In genomic region chr3:54892168-54892567, GRCh38 we compare ENCODE assay signal across 18 cellular contexts. TPM values are rescaled to one million over a fixed set of nuclear protein-coding genes. Genes with fewer than 3 reads are reported as not detected.
A peak's percentile ranks its signal among the peaks of the same experiment; 100 is the strongest.
DNase-seq lines count a peak whose midpoint lies in the region; ATAC-seq and TF ChIP-seq lines count a peak whose summit lies in the region.
"Had no signal": no experiment of that assay in that cellular context is flagged by ENCODE, and none has a peak within 500 bp of the region (broad histone marks: within the 10 kb centered on the region; RNA-seq: fewer than 3 reads in every experiment).

No MANE protein-coding gene starts in this region.

- POLR2A ChIA-PET in RWPE1 (lab: Yijun Ruan, JAX; ENCODE audit: low non-redundant PET), result no interaction called here

- CTCF ChIA-PET in RWPE1 (lab: Yijun Ruan, JAX), result interaction anchor here (0.6 to 1.1 kb wide), 2 partner anchors 528 to 751 kb away, joined by 3 read pairs; no protein-coding TSS in a partner anchor

- H3K36me3 Mint-ChIP-seq in endodermal cell (ENCODE audit: low read depth), result no peaks in the 10 kb centered on the region
- H3K36me3 Mint-ChIP-seq in osteocyte (ENCODE audit: unreplicated experiment), result no peaks in the 10 kb centered on the region
- H3K36me3 Mint-ChIP-seq in type B pancreatic cell, result peaks cover 8% of the 10 kb centered on the region
- H3K36me3 Mint-ChIP-seq: neural progenitor cell had no signal

- no peak overlapping the region for H3K9ac ChIP-seq in endodermal cell (ENCODE audit: extremely low read depth, low read length, poor library complexity, severe bottlenecking)
- H3K9ac ChIP-seq: neural progenitor cell had no signal

- H3K4me3 ChIP-seq in endodermal cell (ENCODE audit: low read length) (no peak overlapping the region), mucosa of descending colon (no peak overlapping the region)
- H3K4me3 ChIP-seq: neural progenitor cell, right atrium auricular region had no signal

- WGBS in endodermal cell (ENCODE audit: insufficient coverage in 1 of 2, insufficient read length in 1 of 2), 2 experiments, result 88% methylated on average over 2 of the region's 2 CpGs; no CpG with 5 or more reads in 1 of the 2 experiments

- H3K36me3 ChIP-seq in endodermal cell (ENCODE audit: control insufficient read depth, insufficient read depth, low read length), result no peaks in the 10 kb centered on the region
- H3K36me3 ChIP-seq in mucosa of descending colon (ENCODE audit: low read depth), result no peaks in the 10 kb centered on the region
- H3K36me3 ChIP-seq: neural progenitor cell, right atrium auricular region had no signal

- H3K27me3 ChIP-seq in endodermal cell (ENCODE audit: control insufficient read depth, insufficient read depth, low read length, poor library complexity, severe bottlenecking), result peaks cover 26% of the 10 kb centered on the region
- H3K27me3 ChIP-seq: neural progenitor cell, right atrium auricular region had no signal

- DNase-seq in RWPE1 (ENCODE audit: low spot score) (no peak), endodermal cell (peak; percentile 67), osteocyte (ENCODE audit: extremely low spot score, unreplicated experiment) (no peak), type B pancreatic cell (ENCODE audit: extremely low spot score, unreplicated experiment) (no peak), mucosa of descending colon (no peak), NOMO-1 treated with dmso at 0.1 percent for 144 hours (lab: John Stamatoyannopoulos, UW; ENCODE audit: unreplicated experiment) (no peak), DMS53 treated with DMSO at 0.1 percent for 48 hours (lab: John Stamatoyannopoulos, UW; ENCODE audit: unreplicated experiment) (no peak)
- DNase-seq: activated CD4-positive, alpha-beta T cell treated with anti-CD3 and anti-CD28 coated beads for 1 hour; NCI-H1417 treated with DMSO at 0.1 percent for 48 hours; stimulated activated CD4-positive, alpha-beta T cell treated with anti-CD3 and anti-CD28 coated beads, Interleukin-1b, Interleukin-23, amount 100 ng/mL, for 48 hours had no signal

- ATAC-seq in mucosa of descending colon, result no peak
- ATAC-seq: activated T-helper 17 cell treated with anti-CD3 and anti-CD28 coated beads, Interleukin-2, amount 50 U/mL, for 72 hours had no signal

- no peak overlapping the region for H3K27ac Mint-ChIP-seq in endodermal cell
- peak overlapping the region; percentile 95 for H3K27ac Mint-ChIP-seq in osteocyte (ENCODE audit: unreplicated experiment)
- peak overlapping the region; percentile 98 for H3K27ac Mint-ChIP-seq in type B pancreatic cell
- H3K27ac Mint-ChIP-seq: activated T-helper 17 cell treated with anti-CD3 and anti-CD28 coated beads, Interleukin-2, amount 50 U/mL, for 72 hours had no signal

- H3K27ac ChIP-seq in RWPE1 (peak overlapping the region; percentile 93), endodermal cell (ENCODE audit: low read depth, low read length) (no peak overlapping the region)
- H3K27ac ChIP-seq: neural progenitor cell had no signal

- H3K4me1 ChIP-seq in endodermal cell (ENCODE audit: control insufficient read depth, insufficient read depth, low read length), result peaks cover 9% of the 10 kb centered on the region
- H3K4me1 ChIP-seq in mucosa of descending colon (ENCODE audit: low read depth), result peaks cover 7% of the 10 kb centered on the region
- H3K4me1 ChIP-seq: neural progenitor cell had no signal

- intact Hi-C loops in mucosa of descending colon (cut with DNase I, micrococcal nuclease), result no loop called here

- TF ChIP-seq CTCF in RWPE1 (conservative IDR thresholded peaks at IDR 0.05; ENCODE audit: low read depth) (no peak), endodermal cell (conservative IDR thresholded peaks at IDR 0.05) (no peak), osteocyte (IDR thresholded peaks at IDR 0.05) (no peak), type B pancreatic cell (conservative IDR thresholded peaks at IDR 0.05) (no peak), mucosa of descending colon (IDR thresholded peaks at IDR 0.05) (no peak)

- no peaks in the 10 kb centered on the region for H3K9me3 Mint-ChIP-seq in endodermal cell
- H3K9me3 Mint-ChIP-seq in osteocyte (ENCODE audit: unreplicated experiment), result no peaks in the 10 kb centered on the region
- no peaks in the 10 kb centered on the region for H3K9me3 Mint-ChIP-seq in type B pancreatic cell
- H3K9me3 Mint-ChIP-seq: activated T-helper 17 cell treated with anti-CD3 and anti-CD28 coated beads, Interleukin-2, amount 50 U/mL, for 72 hours had no signal

- H3K9me3 ChIP-seq in endodermal cell (ENCODE audit: control insufficient read depth, low read length) (no peaks in the 10 kb centered on the region), mucosa of descending colon (no peaks in the 10 kb centered on the region)
- H3K9me3 ChIP-seq: right atrium auricular region had no signal

- H3K27me3 Mint-ChIP-seq in endodermal cell (ENCODE audit: insufficient read depth) (peaks cover 21% of the 10 kb centered on the region), osteocyte (ENCODE audit: unreplicated experiment) (no peaks in the 10 kb centered on the region), type B pancreatic cell (no peaks in the 10 kb centered on the region)
- H3K27me3 Mint-ChIP-seq: activated T-helper 17 cell treated with anti-CD3 and anti-CD28 coated beads, Interleukin-2, amount 50 U/mL, for 72 hours had no signal

- H3K4me3 Mint-ChIP-seq in endodermal cell, result no peak overlapping the region
- H3K4me3 Mint-ChIP-seq in osteocyte (ENCODE audit: unreplicated experiment), result no peak overlapping the region
- H3K4me3 Mint-ChIP-seq in type B pancreatic cell, result peak overlapping the region; percentile 72
- H3K4me3 Mint-ChIP-seq: activated T-helper 17 cell treated with anti-CD3 and anti-CD28 coated beads, Interleukin-2, amount 50 U/mL, for 72 hours; neural progenitor cell had no signal

- peaks cover 23% of the 10 kb centered on the region for H3K4me1 Mint-ChIP-seq in endodermal cell
- peaks cover 63% of the 10 kb centered on the region for H3K4me1 Mint-ChIP-seq in osteocyte (ENCODE audit: unreplicated experiment)
- peaks cover 26% of the 10 kb centered on the region for H3K4me1 Mint-ChIP-seq in type B pancreatic cell (ENCODE audit: unreplicated experiment)
- H3K4me1 Mint-ChIP-seq: activated T-helper 17 cell treated with anti-CD3 and anti-CD28 coated beads, Interleukin-2, amount 50 U/mL, for 72 hours had no signal

RNA-seq across cellular contexts. Expression of gene LRTM1, which starts 35.7 kb away (rescaled TPM):
- total RNA-seq in endodermal cell, result not detected
- 0.28 TPM for polyA plus RNA-seq in endodermal cell (2013, experiment 1 of 2)
- not detected for polyA plus RNA-seq in endodermal cell (2013, experiment 2 of 2)
- not detected in 2 replicates for total RNA-seq in osteocyte
- total RNA-seq in type B pancreatic cell (ENCODE audit: low replicate concordance), result 0.29 and 0.77 TPM in 2 replicates
- not detected for total RNA-seq in mucosa of descending colon
- total RNA-seq: activated T-helper 17 cell treated with anti-CD3 and anti-CD28 coated beads, Interleukin-2, amount 50 U/mL, for 72 hours; Calu3; kidney; right atrium auricular region; SK-MEL-5 had no signal
- polyA plus RNA-seq: adipose tissue, BJ had no signal
